Comparison of ENCODE assay signal across 28 cellular contexts in the genomic region with DNA sequence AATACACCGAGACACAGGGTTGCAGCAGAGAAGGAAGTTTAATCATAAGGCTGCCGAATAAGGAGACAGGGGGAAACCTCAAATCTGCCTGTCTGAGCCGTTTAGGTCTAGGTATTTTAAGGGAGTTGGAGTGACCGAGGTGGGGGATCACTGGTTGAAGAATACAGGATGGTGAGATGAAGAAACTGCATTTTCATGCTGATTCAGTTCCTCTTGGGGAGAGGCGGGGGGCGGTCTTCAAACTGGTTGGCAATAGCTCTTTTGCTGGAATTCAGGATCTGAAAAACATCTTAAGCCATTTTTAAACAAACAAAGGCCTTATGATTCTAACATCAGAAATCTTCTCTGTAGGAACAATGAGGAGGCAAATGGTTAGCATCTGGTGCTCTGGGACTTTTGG.
A peak's percentile ranks its signal among the peaks of the same experiment; 100 is the strongest.
DNase-seq lines count a peak whose midpoint lies in the region; ATAC-seq, FAIRE-seq and TF ChIP-seq lines count a peak whose summit lies in the region.
"Had no signal": no experiment of that assay in that cellular context is flagged by ENCODE, and none has a peak within 500 bp of the region (broad histone marks: within the 10 kb centered on the region; RNA-seq: fewer than 3 reads in every experiment).

No MANE protein-coding gene starts in this region.

- H3K27ac Mint-ChIP-seq in activated T-helper 17 cell treated with anti-CD3 and anti-CD28 coated beads, Interleukin-2, amount 50 U/mL, for 72 hours, result no peak overlapping the region
- H3K27ac Mint-ChIP-seq: activated CD4-positive, alpha-beta memory T cell treated with anti-CD3 and anti-CD28 coated beads, Interleukin-2, amount 10 ng/mL, durations not matched to agents 7 days and 5 days; dendritic cell treated with granulocyte-macrophage colony-stimulating factor and Interleukin-4, amounts not matched to agents 40 ng/mL and 50 ng/mL, for 4 days had no signal

- H3K27me3 Mint-ChIP-seq in activated T-helper 17 cell treated with anti-CD3 and anti-CD28 coated beads, Interleukin-2, amount 50 U/mL, for 72 hours, result peaks cover 12% of the 10 kb centered on the region
- H3K27me3 Mint-ChIP-seq: activated CD4-positive, alpha-beta memory T cell treated with anti-CD3 and anti-CD28 coated beads, Interleukin-2, amount 10 ng/mL, durations not matched to agents 7 days and 5 days had no signal

- intact Hi-C loops in lower lobe of right lung (cut with DNase I), result no loop called here

- POLR2A ChIA-PET in BJ (lab: Charles Lee), result no interaction called here

- H3K36me3 ChIP-seq in BJ (ENCODE audit: control insufficient read depth, insufficient read depth, low read length) (no peaks in the 10 kb centered on the region), MG63 (no peaks in the 10 kb centered on the region), lower lobe of right lung (no peaks in the 10 kb centered on the region)
- H3K36me3 ChIP-seq: adrenal gland, prostate gland had no signal

- H3K36me3 Mint-ChIP-seq in activated T-helper 17 cell treated with anti-CD3 and anti-CD28 coated beads, Interleukin-2, amount 50 U/mL, for 72 hours (ENCODE audit: low read depth), result no peaks in the 10 kb centered on the region

- H3K4me3 Mint-ChIP-seq in activated T-helper 17 cell treated with anti-CD3 and anti-CD28 coated beads, Interleukin-2, amount 50 U/mL, for 72 hours, result no peak overlapping the region
- H3K4me3 Mint-ChIP-seq: activated CD4-positive, alpha-beta memory T cell treated with anti-CD3 and anti-CD28 coated beads, Interleukin-2, amount 10 ng/mL, durations not matched to agents 7 days and 5 days; dendritic cell treated with granulocyte-macrophage colony-stimulating factor and Interleukin-4, amounts not matched to agents 40 ng/mL and 50 ng/mL, for 4 days; neural crest cell had no signal

- H3K27me3 ChIP-seq in BJ (ENCODE audit: control insufficient read depth, insufficient read depth, low read length) (no peaks in the 10 kb centered on the region), MG63 (no peaks in the 10 kb centered on the region), lower lobe of right lung (ENCODE audit: low read depth) (no peaks in the 10 kb centered on the region)
- H3K27me3 ChIP-seq: adrenal gland, hepatocyte, testis had no signal

- no peak for FAIRE-seq in urothelium cell line (lab: Jason Lieb, UNC)
- FAIRE-seq: GM12892 had no signal

- peaks cover 5% of the 10 kb centered on the region for H3K4me1 ChIP-seq in lower lobe of right lung
- H3K4me1 ChIP-seq: adrenal gland, prostate gland, testis had no signal

- H3K4me3 ChIP-seq in BJ (ENCODE audit: low read depth, low read length) (no peak overlapping the region), MG63 (no peak overlapping the region), lower lobe of right lung (no peak overlapping the region)
- H3K4me3 ChIP-seq: adrenal gland, hepatocyte, prostate gland, testis had no signal

- no peak for ATAC-seq in lower lobe of right lung
- ATAC-seq in activated T-helper 17 cell treated with anti-CD3 and anti-CD28 coated beads, Interleukin-2, amount 50 U/mL, for 72 hours (replicated peaks), result no peak
- ATAC-seq: Panc1 had no signal

- CTCF ChIA-PET in BJ (lab: Yijun Ruan, JAX), result interaction anchor here (0.6 kb wide), 1 partner anchor 73 kb away, joined by 3 read pairs; no protein-coding TSS in a partner anchor

- no peak overlapping the region for H3K27ac ChIP-seq in lower lobe of right lung
- H3K27ac ChIP-seq in substantia nigra (ENCODE audit: low read depth, low read length, poor library complexity, severe bottlenecking), result no peak overlapping the region
- H3K27ac ChIP-seq: adrenal gland, hepatocyte, prostate gland, testis had no signal

- H3K4me1 Mint-ChIP-seq in activated T-helper 17 cell treated with anti-CD3 and anti-CD28 coated beads, Interleukin-2, amount 50 U/mL, for 72 hours, result peaks cover 2% of the 10 kb centered on the region

- no peak for TF ChIP-seq CTCF in BJ (IDR thresholded peaks at IDR 0.05; ENCODE audit: insufficient read depth, low read depth, low read length)
- no peak for TF ChIP-seq CTCF in lower lobe of right lung (IDR thresholded peaks at IDR 0.05)

- DNase-seq in BJ (ENCODE audit: low read depth) (peak; percentile 22), MG63 (peak; percentile 44), amniotic stem cell (lab: John Stamatoyannopoulos, UW) (peak; percentile 29), lower lobe of right lung (peak; percentile 47), urothelium cell line (ENCODE audit: low spot score) (no peak), D341Med (ENCODE audit: low spot score) (no peak), substantia nigra (lab: John Stamatoyannopoulos, UW) (no peak)
- DNase-seq: activated CD4-positive, alpha-beta memory T cell treated with anti-CD3 and anti-CD28 coated beads, Interleukin-2, amount 10 ng/mL, durations not matched to agents 7 days and 5 days; activated gamma-delta T cell; activated T-cell treated with anti-CD3 and anti-CD28 coated beads for 4 hours; adrenal gland; COR-L47; DND-41; foreskin melanocyte; islet precursor cell; Kasumi-1; NCI-H1105; NCI-H2081; SK-N-SH; T1000; testis had no signal

- peaks cover 9% of the 10 kb centered on the region for H3K9me3 Mint-ChIP-seq in activated T-helper 17 cell treated with anti-CD3 and anti-CD28 coated beads, Interleukin-2, amount 50 U/mL, for 72 hours
- H3K9me3 Mint-ChIP-seq: dendritic cell treated with granulocyte-macrophage colony-stimulating factor and Interleukin-4, amounts not matched to agents 40 ng/mL and 50 ng/mL, for 4 days; neural crest cell had no signal

- H3K9me3 ChIP-seq in MG63 (no peaks in the 10 kb centered on the region), lower lobe of right lung (no peaks in the 10 kb centered on the region)
- H3K9me3 ChIP-seq: adrenal gland, prostate gland, SK-N-SH, testis had no signal

Comparison
In these comparisons a context has a peak if more than half of its experiments do, and no peak if none do; other contexts are left out.
1. DNase-seq: peak in BJ (single experiment), MG63 (single experiment), amniotic stem cell (single experiment) and lower lobe of right lung (single experiment); none in urothelium cell line (single experiment), D341Med (single experiment) and substantia nigra (0 of 49).